1 cellular context compared by ENCODE assay signal in genomic region chr5:160229190-160229742, GRCh38.
TF ChIP-seq lines count a peak whose summit lies in the region.

Gene FABP6 (plus strand): TSS chr5:160229506. CDS start chr5:160229558, 52 bp downstream.

TF ChIP-seq in H1, 55 proteins besides CTCF, POLR2A, EP300 and RAD21 (continued from another document):
- TF ChIP-seq EGR1 (IDR thresholded peaks at IDR 0.05; ENCODE audit: borderline replicate concordance, low read depth, low read length) (no peak), KDM1A (IDR thresholded peaks at IDR 0.05; ENCODE audit: borderline replicate concordance, low read length) (no peak), EZH2 (IDR thresholded peaks at IDR 0.05; ENCODE audit: low read depth, low read length, severe bottlenecking) (no peak), SIN3A (conservative IDR thresholded peaks at IDR 0.05 in 1 of 2, IDR thresholded peaks at IDR 0.05 in 1 of 2; ENCODE audit: low read depth in 1 of 2, low read length in 2 of 2) (no peak), TAF7 (optimal IDR thresholded peaks at IDR 0.05; ENCODE audit: borderline replicate concordance, low read depth, low read length) (no peak), TEAD4 (IDR thresholded peaks at IDR 0.05; ENCODE audit: low read depth, low read length) (no peak), KDM5A (IDR thresholded peaks at IDR 0.05; ENCODE audit: low read length) (no peak), E2F6 (IDR thresholded peaks at IDR 0.05) (no peak), GABPA (IDR thresholded peaks at IDR 0.05; ENCODE audit: borderline replicate concordance, insufficient read depth, low read length) (no peak), MAFK (IDR thresholded peaks at IDR 0.05; ENCODE audit: low read depth, low read length) (no peak), ZNF274 (IDR thresholded peaks at IDR 0.05; ENCODE audit: borderline replicate concordance, extremely low read depth, low read length) (no peak), BACH1 (IDR thresholded peaks at IDR 0.05; ENCODE audit: low read length) (no peak), CHD1 (IDR thresholded peaks at IDR 0.05; ENCODE audit: low read depth, low read length) (no peak), BRCA1 (IDR thresholded peaks at IDR 0.05; ENCODE audit: low read depth, low read length) (no peak), SRF (IDR thresholded peaks at IDR 0.05; ENCODE audit: low read depth, low read length) (no peak), YY1 (IDR thresholded peaks at IDR 0.05; ENCODE audit: low read depth, low read length) (no peak), HDAC6 (IDR thresholded peaks at IDR 0.05; ENCODE audit: low read depth, low read length) (no peak), NANOG (IDR thresholded peaks at IDR 0.05; ENCODE audit: insufficient read depth, low read depth, low read length, poor library complexity, severe bottlenecking) (no peak)
